23 cellular contexts compared by ENCODE assay signal in the genomic region with DNA sequence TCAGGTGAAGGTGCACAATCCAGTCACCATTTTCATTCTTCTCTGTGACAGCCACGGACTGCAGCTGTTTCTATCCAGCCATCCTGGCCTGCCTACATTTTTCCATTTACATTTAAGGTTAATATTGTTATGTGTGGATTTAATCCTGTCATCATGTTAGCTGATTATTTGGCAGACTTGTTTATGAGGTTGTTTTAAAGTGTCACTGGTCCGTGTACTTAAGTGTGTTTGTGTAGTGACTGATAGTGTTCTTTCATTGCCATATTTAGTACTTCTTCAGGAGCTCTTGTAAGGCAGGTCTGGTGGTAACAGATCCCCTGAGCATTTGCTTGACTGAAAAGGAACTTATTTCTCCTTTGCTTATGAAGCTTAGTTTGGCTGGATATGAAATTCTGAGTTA.
A peak's percentile ranks its signal among the peaks of the same experiment; 100 is the strongest.
DNase-seq lines count a peak whose midpoint lies in the region; ATAC-seq and TF ChIP-seq lines count a peak whose summit lies in the region.
"Had no signal": no experiment of that assay in that cellular context is flagged by ENCODE, and none has a peak within 500 bp of the region (broad histone marks: within the 10 kb centered on the region; RNA-seq: fewer than 3 reads in every experiment).

No MANE protein-coding gene starts in this region.

- no peak overlapping the region for H3K9ac ChIP-seq in PC-3 (ENCODE audit: low read length)
- H3K9ac ChIP-seq in trophoblast cell (ENCODE audit: low read length), result no peak overlapping the region
- H3K9ac ChIP-seq: BLaER1 had no signal

- H4K12ac ChIP-seq in trophoblast cell (ENCODE audit: low read depth, low read length), result no peak overlapping the region

- H3K4me1 ChIP-seq in PC-3 (ENCODE audit: insufficient read depth, low read length) (peaks cover 12% of the 10 kb centered on the region), trophoblast cell (ENCODE audit: control insufficient read depth in 1 of 2, insufficient read depth in 2 of 2, low read length in 2 of 2) (peaks cover 0 to 7% of the 10 kb centered on the region in 2 experiments)
- H3K4me1 ChIP-seq: BE2C, BLaER1 had no signal

- no peak overlapping the region for H3K18ac ChIP-seq in trophoblast cell (ENCODE audit: low read length)

- H3K36me3 ChIP-seq in PC-3 (ENCODE audit: low read depth, low read length), result no peaks in the 10 kb centered on the region
- no peaks in the 10 kb centered on the region for H3K36me3 ChIP-seq in trophoblast cell (ENCODE audit: control insufficient read depth in 1 of 2, insufficient read depth in 2 of 2, low read length in 2 of 2)
- H3K36me3 ChIP-seq: BE2C, BLaER1 had no signal

- no peak for TF ChIP-seq CTCF in PC-3 (conservative IDR thresholded peaks at IDR 0.05; ENCODE audit: low read depth, low read length)
- TF ChIP-seq CTCF in lower leg skin (IDR thresholded peaks at IDR 0.05), result no peak

- ATAC-seq in PC-3 (peak; percentile 83), HG03469 (IDR thresholded peaks at IDR 0.05; ENCODE audit: unreplicated experiment) (no peak)
- ATAC-seq: GM12878 had no signal

- no peak overlapping the region for H4K91ac ChIP-seq in trophoblast cell (ENCODE audit: low read depth, low read length)

- H3K27ac ChIP-seq in PC-3 (ENCODE audit: low read length) (no peak overlapping the region), trophoblast cell (ENCODE audit: low read depth, low read length) (no peak overlapping the region)
- H3K27ac ChIP-seq: BLaER1 had no signal

- H3K27me3 ChIP-seq in PC-3 (ENCODE audit: low read length) (no peaks in the 10 kb centered on the region; the same call in 1 of the 2 replicates), trophoblast cell (ENCODE audit: insufficient read depth, low read length) (no peaks in the 10 kb centered on the region)
- H3K27me3 ChIP-seq: BE2C, BLaER1 had no signal

- H2BK5ac ChIP-seq in trophoblast cell (ENCODE audit: low read depth, low read length, poor library complexity), result no peak overlapping the region

- peak; percentile 63 for DNase-seq in DMS53 (lab: John Stamatoyannopoulos, UW)
- peak; percentile 41 for DNase-seq in DMS53 treated with DMSO at 0.1 percent for 48 hours (lab: John Stamatoyannopoulos, UW; ENCODE audit: unreplicated experiment)
- DNase-seq in PC-3, result peak; percentile 59
- DNase-seq in trophoblast cell, result no peak
- DNase-seq in activated CD4-positive, alpha-beta T cell treated with anti-CD3 and anti-CD28 coated beads, Interleukin-2, amount 50 U/mL, for 1 hour, result no peak
- no peak for DNase-seq in lower leg skin (ENCODE audit: low spot score in 2 of 2)
- DNase-seq: 8988T; ACHN; BE2C; C1 segment of cervical spinal cord; CD4-positive, alpha-beta memory T cell; CD4-positive, CD25-positive, alpha-beta regulatory T cell; CD8-positive, alpha-beta memory T cell; COR-L47; DMS 273 treated with DMSO at 0.1 percent for 48 hours; DMS153; DMS79; DND-41; EL; GDM1 had no signal

- H3K23ac ChIP-seq in trophoblast cell (ENCODE audit: low read length), result no peak overlapping the region

- H3K4me2 ChIP-seq in PC-3 (ENCODE audit: low read length) (no peak overlapping the region), trophoblast cell (ENCODE audit: low read length) (no peak overlapping the region)
- H3K4me2 ChIP-seq: BLaER1 had no signal

- no peaks in the 10 kb centered on the region for H4K20me1 ChIP-seq in PC-3 (ENCODE audit: low read length)
- H4K20me1 ChIP-seq: BLaER1 had no signal

- no CpG with 5 or more reads among the region's 2 CpGs for WGBS in trophoblast cell (ENCODE audit: extremely low coverage, insufficient coverage, insufficient read length)
- 63 to 80% methylated on average over 2 of the region's 2 CpGs for WGBS in lower leg skin, 2 donors

- CTCF ChIA-PET in PC-3 (lab: Charles Lee), result no interaction called here

- H3K4me3 ChIP-seq in PC-3 (ENCODE audit: low read length) (no peak overlapping the region), trophoblast cell (ENCODE audit: low read depth, low read length) (no peak overlapping the region), lower leg skin (ENCODE audit: low read depth, poor library complexity, severe bottlenecking) (no peak overlapping the region)
- H3K4me3 ChIP-seq: BLaER1, GM12878 had no signal

- no TSS peak for BruUV-seq in PC-3 (replicated peaks; lab: Mats Ljungman, UMichigan)

- H3F3A ChIP-seq in PC-3 (ENCODE audit: low read length, unreplicated experiment), result peaks cover 4% of the 10 kb centered on the region

- H3K4ac ChIP-seq in trophoblast cell (ENCODE audit: low read depth, low read length), result no peak overlapping the region

- H3K9me2 ChIP-seq in PC-3 (replicated peaks; ENCODE audit: low read length), result no peaks in the 10 kb centered on the region

- H3K79me1 ChIP-seq in trophoblast cell (ENCODE audit: low read length), result no peaks in the 10 kb centered on the region

- POLR2A ChIA-PET in PC-3 (lab: Charles Lee; ENCODE audit: unreplicated experiment), result no interaction called here

- intact Hi-C loops in PC-3 (cut with micrococcal nuclease), result loop anchor here (1.0 kb wide), 1 partner anchor 74 kb away; no protein-coding TSS in a partner anchor
- intact Hi-C loops in lower leg skin (cut with DNase I; ENCODE audit: low total_unique reads), result no loop called here

- H2AFZ ChIP-seq in PC-3 (ENCODE audit: low read length) (no peak overlapping the region), trophoblast cell (ENCODE audit: insufficient read depth, low read length, poor library complexity) (no peak overlapping the region)

- H2BK120ac ChIP-seq in trophoblast cell (ENCODE audit: insufficient read depth, low read length, poor library complexity), result no peak overlapping the region

- no peak overlapping the region for H3K14ac ChIP-seq in trophoblast cell (ENCODE audit: low read length)

- no peak overlapping the region for H2AK5ac ChIP-seq in trophoblast cell (ENCODE audit: low read length)

- no peak for TF ChIP-seq POLR2A in lower leg skin (IDR thresholded peaks at IDR 0.05)

- H3K79me2 ChIP-seq in PC-3 (ENCODE audit: low read length), result no peaks in the 10 kb centered on the region
- H3K79me2 ChIP-seq in trophoblast cell (ENCODE audit: control insufficient read depth, insufficient read depth, low read length, poor library complexity), result no peaks in the 10 kb centered on the region

- H4K8ac ChIP-seq in trophoblast cell (ENCODE audit: low read depth, low read length), result no peak overlapping the region

- H3K9me3 ChIP-seq in PC-3 (ENCODE audit: low read length) (no peaks in the 10 kb centered on the region), trophoblast cell (ENCODE audit: insufficient read depth, low read depth, low read length) (no peaks in the 10 kb centered on the region)
- H3K9me3 ChIP-seq: BE2C, BLaER1 had no signal

- H2BK12ac ChIP-seq in trophoblast cell (ENCODE audit: low read length), result peak overlapping the region; percentile 30

Comparison
In these comparisons a context has a peak if more than half of its experiments do, and no peak if none do; other contexts are left out.
1. DNase-seq: peak in DMS53 (single experiment), DMS53 treated with DMSO at 0.1 percent for 48 hours (single experiment) and PC-3 (single experiment); none in trophoblast cell (0 of 2), activated CD4-positive, alpha-beta T cell treated with anti-CD3 and anti-CD28 coated beads, Interleukin-2, amount 50 U/mL, for 1 hour (single experiment) and lower leg skin (0 of 2).